17 cellular contexts compared by ENCODE assay signal in genomic region chr11:96088914-96089313, GRCh38.
A peak's percentile ranks its signal among the peaks of the same experiment; 100 is the strongest.
DNase-seq lines count a peak whose midpoint lies in the region; ATAC-seq lines count a peak whose summit lies in the region.
"Had no signal": no experiment of that assay in that cellular context is flagged by ENCODE, and none has a peak within 500 bp of the region (broad histone marks: within the 10 kb centered on the region; RNA-seq: fewer than 3 reads in every experiment).

No MANE protein-coding gene starts in this region.

- DNase-seq in activated T-cell treated with anti-CD3 and anti-CD28 coated beads, Interleukin-2, amount 50 U/mL, for 72 hours = no peak
- no peak for DNase-seq in activated T-cell treated with anti-CD3 and anti-CD28 coated beads, Interleukin-2, amount 50 U/mL, for 48 hours
- DNase-seq in EH (ENCODE audit: low read depth) (peak; percentile 86), mesenchymal stem cell (peak; percentile 48), SIG-M5 (lab: John Stamatoyannopoulos, UW) (no peak)
- no peak for DNase-seq in activated T-helper 2 cell treated with anti-CD3 and anti-CD28 coated beads, Interferon-gamma antibody, Interleukin-2, Interleukin-4, amounts not matched to agents 10 μg/mL and 5 μg/mL and 100 μg/mL, durations not matched to agents 14 hours and 24 hours and 36 hours (ENCODE audit: low spot score)
- DNase-seq: Calu3; CD4-positive, alpha-beta memory T cell; NCI-H1436; NCI-H1930; NCI-H345; NCI-H524 treated with DMSO at 0.1 percent for 48 hours; SHP77 had no signal

- H4K8ac ChIP-seq in mesenchymal stem cell (ENCODE audit: low read length) = no peak overlapping the region

- no peaks in the 10 kb centered on the region for H3K9me3 Mint-ChIP-seq in activated T-cell treated with anti-CD3 and anti-CD28 coated beads, Interleukin-2, amount 50 U/mL, for 72 hours
- H3K9me3 Mint-ChIP-seq in activated T-helper 2 cell treated with anti-CD3 and anti-CD28 coated beads, Interferon-gamma antibody, Interleukin-2, Interleukin-4, amounts not matched to agents 10 μg/mL and 5 μg/mL and 100 μg/mL, durations not matched to agents 14 hours and 24 hours and 36 hours = no peaks in the 10 kb centered on the region
- H3K9me3 Mint-ChIP-seq: CD4-positive, alpha-beta memory T cell had no signal

- H3K27me3 Mint-ChIP-seq in activated T-cell treated with anti-CD3 and anti-CD28 coated beads, Interleukin-2, amount 50 U/mL, for 72 hours (ENCODE audit: low read depth) = no peaks in the 10 kb centered on the region
- no peaks in the 10 kb centered on the region for H3K27me3 Mint-ChIP-seq in activated T-helper 2 cell treated with anti-CD3 and anti-CD28 coated beads, Interferon-gamma antibody, Interleukin-2, Interleukin-4, amounts not matched to agents 10 μg/mL and 5 μg/mL and 100 μg/mL, durations not matched to agents 14 hours and 24 hours and 36 hours (ENCODE audit: low read depth)
- H3K27me3 Mint-ChIP-seq: CD4-positive, alpha-beta memory T cell had no signal

- H3K9me3 ChIP-seq in mesenchymal stem cell (ENCODE audit: control insufficient read depth, low read length) = no peaks in the 10 kb centered on the region

- H3K36me3 Mint-ChIP-seq in activated T-cell treated with anti-CD3 and anti-CD28 coated beads, Interleukin-2, amount 50 U/mL, for 72 hours (ENCODE audit: insufficient read depth in 2 of 2) = peaks cover 8 to 16% of the 10 kb centered on the region in 2 donors
- peaks cover 35% of the 10 kb centered on the region for H3K36me3 Mint-ChIP-seq in activated T-helper 2 cell treated with anti-CD3 and anti-CD28 coated beads, Interferon-gamma antibody, Interleukin-2, Interleukin-4, amounts not matched to agents 10 μg/mL and 5 μg/mL and 100 μg/mL, durations not matched to agents 14 hours and 24 hours and 36 hours (ENCODE audit: low read depth)

- no peak overlapping the region for H3K9ac ChIP-seq in mesenchymal stem cell (ENCODE audit: low read length)
- H3K9ac ChIP-seq: KMS-11 had no signal

- H2BK5ac ChIP-seq in mesenchymal stem cell (ENCODE audit: low read depth, low read length, poor library complexity, severe bottlenecking) = no peak overlapping the region

- peaks cover 8% of the 10 kb centered on the region for H3K4me1 ChIP-seq in mesenchymal stem cell (ENCODE audit: control insufficient read depth, insufficient read depth, low read depth, low read length)

- H3K79me1 ChIP-seq in mesenchymal stem cell (replicated peaks; ENCODE audit: low read length, poor library complexity, severe bottlenecking) = peaks cover 29% of the 10 kb centered on the region

- intact Hi-C loops in activated T-helper 2 cell treated with anti-CD3 and anti-CD28 coated beads, Interferon-gamma antibody, Interleukin-2, Interleukin-4, amounts not matched to agents 10 μg/mL and 5 μg/mL and 100 μg/mL, durations not matched to agents 14 hours and 24 hours and 36 hours (cut with micrococcal nuclease) = no loop called here

- no peak overlapping the region for H3K18ac ChIP-seq in mesenchymal stem cell (ENCODE audit: low read depth in 1 of 2, low read length in 2 of 2)

- no peak overlapping the region for H3K4me2 ChIP-seq in mesenchymal stem cell (ENCODE audit: low read length, poor library complexity, severe bottlenecking)
- H3K4me2 ChIP-seq: KMS-11 had no signal

- 63% methylated on average over 1 of the region's 3 CpGs for WGBS in mesenchymal stem cell

- H3K27me3 ChIP-seq in mesenchymal stem cell (ENCODE audit: control insufficient read depth in 1 of 2, insufficient read depth in 1 of 2, low read length in 2 of 2) = no peaks in the 10 kb centered on the region

- H3K4me1 Mint-ChIP-seq in activated T-cell treated with anti-CD3 and anti-CD28 coated beads, Interleukin-2, amount 50 U/mL, for 72 hours (ENCODE audit: low read depth) = peaks cover 50% of the 10 kb centered on the region
- H3K4me1 Mint-ChIP-seq in activated T-helper 2 cell treated with anti-CD3 and anti-CD28 coated beads, Interferon-gamma antibody, Interleukin-2, Interleukin-4, amounts not matched to agents 10 μg/mL and 5 μg/mL and 100 μg/mL, durations not matched to agents 14 hours and 24 hours and 36 hours (ENCODE audit: low read depth) = peaks cover 44% of the 10 kb centered on the region

- H3K4me3 ChIP-seq in mesenchymal stem cell (ENCODE audit: insufficient read depth in 1 of 2, low read depth in 1 of 2, low read length in 2 of 2) = no peak overlapping the region

- no peak overlapping the region for H4K91ac ChIP-seq in mesenchymal stem cell (ENCODE audit: low read length)

- H2BK12ac ChIP-seq in mesenchymal stem cell (ENCODE audit: low read length in 2 of 2) = no peak overlapping the region

- no peak overlapping the region for H3K27ac ChIP-seq in mesenchymal stem cell (ENCODE audit: low read length, poor library complexity, severe bottlenecking)
- H3K27ac ChIP-seq: KMS-11 had no signal

- no peak overlapping the region for H3K23ac ChIP-seq in mesenchymal stem cell (ENCODE audit: low read length in 2 of 2)

- H3K27ac Mint-ChIP-seq in activated T-cell treated with anti-CD3 and anti-CD28 coated beads, Interleukin-2, amount 50 U/mL, for 72 hours = peak overlapping the region; percentile 72
- peak overlapping the region; percentile 18 for H3K27ac Mint-ChIP-seq in activated T-helper 2 cell treated with anti-CD3 and anti-CD28 coated beads, Interferon-gamma antibody, Interleukin-2, Interleukin-4, amounts not matched to agents 10 μg/mL and 5 μg/mL and 100 μg/mL, durations not matched to agents 14 hours and 24 hours and 36 hours
- H3K27ac Mint-ChIP-seq: CD4-positive, alpha-beta memory T cell had no signal

- no peak overlapping the region for H2AK5ac ChIP-seq in mesenchymal stem cell (ENCODE audit: low read length, severe bottlenecking)

- H3K14ac ChIP-seq in mesenchymal stem cell (ENCODE audit: low read length in 2 of 2) = no peak overlapping the region

- H2BK120ac ChIP-seq in mesenchymal stem cell (ENCODE audit: low read depth, low read length) = no peak overlapping the region

- ATAC-seq in activated T-cell treated with anti-CD3 and anti-CD28 coated beads, Interleukin-2, amount 50 U/mL, for 72 hours (replicated peaks in 1 of 2) = no peak
- ATAC-seq in HG02884 (IDR thresholded peaks at IDR 0.05; ENCODE audit: unreplicated experiment) = no peak
- no peak for ATAC-seq in GM21737 (IDR thresholded peaks at IDR 0.05; ENCODE audit: unreplicated experiment)
- ATAC-seq: HepG2 had no signal

- H2AFZ ChIP-seq in mesenchymal stem cell (ENCODE audit: low read depth, low read length) = no peak overlapping the region

- peaks cover 15 to 39% of the 10 kb centered on the region in 2 experiments for H3K36me3 ChIP-seq in mesenchymal stem cell (ENCODE audit: control insufficient read depth in 1 of 2, insufficient read depth in 2 of 2, low read depth in 1 of 2, low read length in 2 of 2)

- peak overlapping the region in 1 of 2 donors; percentile 28 for H3K4me3 Mint-ChIP-seq in activated T-cell treated with anti-CD3 and anti-CD28 coated beads, Interleukin-2, amount 50 U/mL, for 72 hours
- H3K4me3 Mint-ChIP-seq in activated T-helper 2 cell treated with anti-CD3 and anti-CD28 coated beads, Interferon-gamma antibody, Interleukin-2, Interleukin-4, amounts not matched to agents 10 μg/mL and 5 μg/mL and 100 μg/mL, durations not matched to agents 14 hours and 24 hours and 36 hours (ENCODE audit: low read depth) = no peak overlapping the region
- H3K4me3 Mint-ChIP-seq: CD4-positive, alpha-beta memory T cell had no signal

- H3K4ac ChIP-seq in mesenchymal stem cell (ENCODE audit: low read depth in 1 of 2, low read length in 2 of 2) = no peak overlapping the region

- H2BK15ac ChIP-seq in mesenchymal stem cell (ENCODE audit: low read depth, poor library complexity, severe bottlenecking) = no peak overlapping the region

Comparison
In these comparisons a context has a peak if more than half of its experiments do, and no peak if none do; other contexts are left out.
1. DNase-seq: peak in EH (single experiment) and mesenchymal stem cell (single experiment); none in activated T-cell treated with anti-CD3 and anti-CD28 coated beads, Interleukin-2, amount 50 U/mL, for 72 hours (0 of 2), activated T-cell treated with anti-CD3 and anti-CD28 coated beads, Interleukin-2, amount 50 U/mL, for 48 hours (0 of 2), activated T-helper 2 cell treated with anti-CD3 and anti-CD28 coated beads, Interferon-gamma antibody, Interleukin-2, Interleukin-4, amounts not matched to agents 10 μg/mL and 5 μg/mL and 100 μg/mL, durations not matched to agents 14 hours and 24 hours and 36 hours (single experiment) and SIG-M5 (single experiment).